9 cellular contexts compared by ENCODE assay signal in genomic region chr5:72178910-72179815, GRCh38.
A peak's percentile ranks its signal among the peaks of the same experiment; 100 is the strongest.
DNase-seq lines count a peak whose midpoint lies in the region; ATAC-seq, FAIRE-seq and TF ChIP-seq lines count a peak whose summit lies in the region.
"Had no signal": no experiment of that assay in that cellular context is flagged by ENCODE, and none has a peak within 500 bp of the region (broad histone marks: within the 10 kb centered on the region; RNA-seq: fewer than 3 reads in every experiment).

No MANE protein-coding gene starts in this region.

- POLR2A ChIA-PET in K562 (lab: Yijun Ruan, JAX), result interaction anchor here (0.6 to 0.9 kb wide), 3 partner anchors 27 to 287 kb away, joined by 3 read pairs; no protein-coding TSS in a partner anchor

- H3K9me3 ChIP-seq in HAP-1 (no peaks in the 10 kb centered on the region), K562 (replicated peaks; ENCODE audit: control insufficient read depth, insufficient read depth, low read depth, low read length) (no peaks in the 10 kb centered on the region)

- ATAC-seq in K562 (no peak), HG03039 (IDR thresholded peaks at IDR 0.05; ENCODE audit: unreplicated experiment) (no peak)

- no peak for TF ChIP-seq CTCF in K562 (IDR thresholded peaks at IDR 0.05 in 2 of 3, conservative IDR thresholded peaks at IDR 0.05 in 1 of 3; ENCODE audit: insufficient read depth in 2 of 3, low read depth in 1 of 3, low read length in 3 of 3)

- in situ Hi-C loops in HAP-1 (cut with MboI; ENCODE audit: low sequenced_read_pairs) (no loop called here), K562 (cut with MboI) (no loop called here)

- intact Hi-C loops in K562 (cut with micrococcal nuclease), result no loop called here

- no peak overlapping the region for H2AFZ ChIP-seq in K562 (ENCODE audit: low read depth, low read length)

- H3K79me2 ChIP-seq in K562 (ENCODE audit: control insufficient read depth, insufficient read depth, low read length), result no peaks in the 10 kb centered on the region

- WGBS in K562 (ENCODE audit: insufficient coverage, low coverage, missing lambda C conversion rate), result 84% methylated on average over 27 of the region's 29 CpGs

- CTCF ChIA-PET in K562 (lab: Yijun Ruan, JAX; ENCODE audit: low intra/inter-chr PET ratio), result no interaction called here

- H3K9me1 ChIP-seq in K562 (ENCODE audit: control insufficient read depth, insufficient read depth, low read length), result no peaks in the 10 kb centered on the region

- TF ChIP-seq EP300 in K562 (IDR thresholded peaks at IDR 0.05; ENCODE audit: low read length), result no peak

- no peaks in the 10 kb centered on the region for H3K27me3 ChIP-seq in HAP-1 (ENCODE audit: low read depth)
- H3K27me3 ChIP-seq in K562 (ENCODE audit: control insufficient read depth in 2 of 2, insufficient read depth in 2 of 2, low read length in 2 of 2), result no peaks in the 10 kb centered on the region

- no peak overlapping the region for H3K27ac ChIP-seq in K562 (ENCODE audit: extremely low read depth, low read depth, low read length)
- peak overlapping the region in 19 of 21 experiments; percentile 2 to 75 (median 57) for H3K27ac ChIP-seq in skin epidermis

- FAIRE-seq in K562 (lab: Jason Lieb, UNC), result no peak

- no peak overlapping the region for H3K9ac ChIP-seq in K562 (ENCODE audit: insufficient read depth in 1 of 2, low read depth in 2 of 2, low read length in 2 of 2)

- no peak overlapping the region for H3K4me2 ChIP-seq in K562 (ENCODE audit: insufficient read depth, low read length)

- H3K4me1 ChIP-seq in HAP-1 (peaks cover 36% of the 10 kb centered on the region), K562 (replicated peaks in 1 of 2; ENCODE audit: control insufficient read depth in 2 of 2, insufficient read depth in 2 of 2, low read length in 2 of 2) (no peaks in the 10 kb centered on the region)

- no TSS peak for BruUV-seq in K562 (replicated peaks; lab: Mats Ljungman, UMichigan)

- H3K4me3 ChIP-seq in HAP-1, result no peak overlapping the region
- H3K4me3 ChIP-seq in K562, result no peak overlapping the region
- peak overlapping the region in 4 of 7 experiments; percentile 2 to 24 (median 4) for H3K4me3 ChIP-seq in skin epidermis

- no peak for TF ChIP-seq POLR2A in K562 (conservative IDR thresholded peaks at IDR 0.05)

- peak; percentile 46 to 66 for DNase-seq in HAP-1 (ENCODE audit: low spot score in 2 of 2)
- DNase-seq in K562 (ENCODE audit: extremely low read depth in 1 of 4, low spot score in 3 of 4), result no peak
- DNase-seq in hippocampal formation (lab: John Stamatoyannopoulos, UW), result peak; percentile 41 to 66
- DNase-seq in NCI-H187 (lab: John Stamatoyannopoulos, UW), result no peak
- DNase-seq in NCI-H345 treated with DMSO at 0.1 percent for 48 hours (lab: John Stamatoyannopoulos, UW; ENCODE audit: unreplicated experiment), result no peak
- no peak for DNase-seq in NCI-H345 (lab: John Stamatoyannopoulos, UW)
- DNase-seq: NCI-H1417 treated with DMSO at 0.1 percent for 48 hours had no signal

- no peaks in the 10 kb centered on the region for H4K20me1 ChIP-seq in K562 (replicated peaks; ENCODE audit: control insufficient read depth, insufficient read depth, low read length)

- H3K36me3 ChIP-seq in HAP-1 (replicated peaks) (peaks cover 13% of the 10 kb centered on the region), K562 (ENCODE audit: control insufficient read depth, insufficient read depth, low read length) (peaks cover 20% of the 10 kb centered on the region; the same call in 1 of the 3 replicates)

- TF ChIP-seq RAD21 in K562 (CRISPR knock-in tag; conservative IDR thresholded peaks at IDR 0.05 in 1 of 2, IDR thresholded peaks at IDR 0.05 in 1 of 2), result no peak

TF ChIP-seq in K562, 482 proteins besides CTCF, POLR2A, EP300 and RAD21:
- no peak for TF ChIP-seq FOXJ3 (CRISPR knock-in tag; IDR thresholded peaks at IDR 0.05)
- peak; percentile 63 for TF ChIP-seq RBM22 (IDR thresholded peaks at IDR 0.05; ENCODE audit: low read depth, low read length, poor library complexity, severe bottlenecking)
- no peak for TF ChIP-seq PREB (CRISPR knock-in tag; IDR thresholded peaks at IDR 0.05)
- TF ChIP-seq ELF2 (CRISPR knock-in tag; IDR thresholded peaks at IDR 0.05), result no peak
- TF ChIP-seq POLR2G (IDR thresholded peaks at IDR 0.05; ENCODE audit: low read depth, low read length), result peak; percentile 52

Comparison
In these comparisons a context has a peak if more than half of its experiments do, and no peak if none do; other contexts are left out.
1. DNase-seq: peak in HAP-1 (2 of 2) and hippocampal formation (2 of 2); none in K562 (0 of 4), NCI-H187 (0 of 2), NCI-H345 treated with DMSO at 0.1 percent for 48 hours (single experiment) and NCI-H345 (single experiment).
2. H3K4me3 ChIP-seq: peak in skin epidermis (4 of 7); none in HAP-1 (single experiment) and K562 (single experiment).